28 cellular contexts compared by ENCODE assay signal in genomic region chr12:132290203-132290540, GRCh38. TPM values are rescaled to one million over a fixed set of nuclear protein-coding genes. Genes with fewer than 3 reads are reported as not detected.
"Had no signal": no experiment of that assay in that cellular context is flagged by ENCODE, and none has a peak within 500 bp of the region (broad histone marks: within the 10 kb centered on the region; RNA-seq: fewer than 3 reads in every experiment).

No MANE protein-coding gene starts in this region.

- H3K36me3 Mint-ChIP-seq: activated CD8-positive, alpha-beta memory T cell treated with anti-CD3 and anti-CD28 coated beads, Interleukin-2, amount 10 ng/mL, durations not matched to agents 7 days and 5 days had no signal

- ATAC-seq: activated CD8-positive, alpha-beta memory T cell treated with anti-CD3 and anti-CD28 coated beads, Interleukin-2, amount 10 ng/mL, durations not matched to agents 7 days and 5 days; activated naive CD4-positive, alpha-beta T cell treated with anti-CD3 and anti-CD28 coated beads, Interleukin-2, amount 50 U/mL, for 72 hours; Panc1 had no signal

- H3K27ac Mint-ChIP-seq: activated B cell treated with CpG ODN at 0.5 μM for 24 hours; activated CD4-positive, alpha-beta T cell treated with anti-CD3 and anti-CD28 coated beads, Interleukin-2, amount 10 ng/mL, durations not matched to agents 24 days and 14 days; activated CD8-positive, alpha-beta memory T cell treated with anti-CD3 and anti-CD28 coated beads, Interleukin-2, amount 10 ng/mL, durations not matched to agents 7 days and 5 days; activated naive CD4-positive, alpha-beta T cell treated with anti-CD3 and anti-CD28 coated beads, Interleukin-2, amount 50 U/mL, for 72 hours; activated T-cell treated with anti-CD3 and anti-CD28 coated beads, Interleukin-2, amount 50 U/mL, for 24 hours; activated T-helper 1 cell treated with anti-CD3 and anti-CD28 coated beads, Interleukin-12 subunit alpha, Interleukin-12 subunit beta, Interleukin-2, Interleukin-4 antibody, amounts not matched to agents 30 ng/mL and 10 ng/mL and 1 ng/mL, durations not matched to agents 14 hours and 24 hours and 36 hours; T-helper 1 cell treated with Interleukin-12 subunit alpha and Interleukin-12 subunit beta and Interleukin-4 antibody, amounts not matched to agents 30 μg/mL and 1 μg/mL, for 36 hours had no signal

- H3K4me3 Mint-ChIP-seq: activated B cell treated with CpG ODN at 0.5 μM for 24 hours; activated CD4-positive, alpha-beta T cell treated with anti-CD3 and anti-CD28 coated beads, Interleukin-2, amount 10 ng/mL, durations not matched to agents 24 days and 14 days; activated CD8-positive, alpha-beta memory T cell treated with anti-CD3 and anti-CD28 coated beads, Interleukin-2, amount 10 ng/mL, durations not matched to agents 7 days and 5 days; activated T-cell treated with anti-CD3 and anti-CD28 coated beads, Interleukin-2, amount 50 U/mL, for 24 hours; activated T-helper 1 cell treated with anti-CD3 and anti-CD28 coated beads, Interleukin-12 subunit alpha, Interleukin-12 subunit beta, Interleukin-2, Interleukin-4 antibody, amounts not matched to agents 30 ng/mL and 10 ng/mL and 1 ng/mL, durations not matched to agents 14 hours and 24 hours and 36 hours; T-helper 1 cell treated with Interleukin-12 subunit alpha and Interleukin-12 subunit beta and Interleukin-4 antibody, amounts not matched to agents 30 μg/mL and 1 μg/mL, for 36 hours had no signal

- H3K4me1 Mint-ChIP-seq: activated CD4-positive, alpha-beta T cell treated with anti-CD3 and anti-CD28 coated beads, Interleukin-2, amount 10 ng/mL, durations not matched to agents 24 days and 14 days; activated CD8-positive, alpha-beta memory T cell treated with anti-CD3 and anti-CD28 coated beads, Interleukin-2, amount 10 ng/mL, durations not matched to agents 7 days and 5 days had no signal

- H3K9me3 Mint-ChIP-seq: activated B cell treated with CpG ODN at 0.5 μM for 24 hours; activated naive CD4-positive, alpha-beta T cell treated with anti-CD3 and anti-CD28 coated beads, Interleukin-2, amount 50 U/mL, for 72 hours; activated T-cell treated with anti-CD3 and anti-CD28 coated beads, Interleukin-2, amount 50 U/mL, for 24 hours had no signal

- DNase-seq: activated B cell treated with CpG ODN at 0.5 μM for 24 hours; activated CD4-positive, alpha-beta T cell treated with anti-CD3 and anti-CD28 coated beads for 1 hour; activated CD4-positive, alpha-beta T cell treated with anti-CD3 and anti-CD28 coated beads, Interleukin-2, amount 10 ng/mL, durations not matched to agents 24 days and 14 days; activated CD4-positive, alpha-beta T cell treated with anti-CD3 and anti-CD28 coated beads, Interleukin-2, amount 50 U/mL, for 48 hours; activated CD8-positive, alpha-beta memory T cell treated with anti-CD3 and anti-CD28 coated beads, Interleukin-2, amount 10 ng/mL, durations not matched to agents 7 days and 5 days; activated effector memory CD4-positive, alpha-beta T cell treated with Interleukin-2 at 50 U/mL for 16 hours; activated naive CD4-positive, alpha-beta T cell treated with Interleukin-2 at 50 U/mL for 16 hours; activated T-cell treated with anti-CD3 and anti-CD28 coated beads, Interleukin-2, amount 50 U/mL, for 24 hours; anterior cingulate cortex; caudate nucleus; KG1; NCI-H1048; NCI-H146; NCI-H1930; NCI-H2171; NCI-H226; NCI-H526 treated with DMSO at 0.1 percent for 48 hours; NK-92 treated with Interleukin-12 subunit alpha and Interleukin-12 subunit beta, amount 100 ng/mL, for 24 hours; OCI-M1; RPMI8226; SHP77 treated with DMSO at 0.1 percent for 48 hours had no signal

RNA-seq across cellular contexts. Expression of gene GALNT9, which starts 39.2 kb away (rescaled TPM):
- total RNA-seq: activated B cell treated with CpG ODN at 0.5 μM for 24 hours; activated CD4-positive, alpha-beta T cell treated with anti-CD3 and anti-CD28 coated beads, Interleukin-2, amount 10 ng/mL, durations not matched to agents 24 days and 14 days; activated CD8-positive, alpha-beta memory T cell treated with anti-CD3 and anti-CD28 coated beads, Interleukin-2, amount 10 ng/mL, durations not matched to agents 7 days and 5 days; activated T-helper 1 cell treated with anti-CD3 and anti-CD28 coated beads, Interleukin-12 subunit alpha, Interleukin-12 subunit beta, Interleukin-2, Interleukin-4 antibody, amounts not matched to agents 30 ng/mL and 10 ng/mL and 1 ng/mL, durations not matched to agents 14 hours and 24 hours and 36 hours; M059J; NCI-H460; SK-MEL-5 had no signal
